ENCODE assay signal across 2 cellular contexts in genomic region chr3:30293621-30294240, GRCh38.
TF ChIP-seq lines count a peak whose summit lies in the region.

No MANE protein-coding gene starts in this region.

TF ChIP-seq in A549, 52 proteins besides CTCF, POLR2A, EP300 and RAD21 (continued from another document):
- no peak for TF ChIP-seq REST (IDR thresholded peaks at IDR 0.05)
- TF ChIP-seq HES2 (IDR thresholded peaks at IDR 0.05): no peak
- no peak for TF ChIP-seq FOSB (CRISPR knock-in tag; IDR thresholded peaks at IDR 0.05)
- TF ChIP-seq ZSCAN20 (CRISPR knock-in tag; IDR thresholded peaks at IDR 0.05): no peak
- TF ChIP-seq MAZ (IDR thresholded peaks at IDR 0.05; ENCODE audit: borderline replicate concordance, low read depth, low read length): no peak
- TF ChIP-seq HOXA7 (CRISPR knock-in tag; IDR thresholded peaks at IDR 0.05): no peak
- TF ChIP-seq ZFP36 (IDR thresholded peaks at IDR 0.05; ENCODE audit: borderline replicate concordance, partially characterized antibody): no peak
- no peak for TF ChIP-seq FOXS1 (CRISPR knock-in tag; IDR thresholded peaks at IDR 0.05)
- TF ChIP-seq TP53 (CRISPR knock-in tag; IDR thresholded peaks at IDR 0.05): no peak
- TF ChIP-seq CHD2 (IDR thresholded peaks at IDR 0.05; ENCODE audit: low read length, partially characterized antibody): no peak
- TF ChIP-seq ZC3H11A (IDR thresholded peaks at IDR 0.05): no peak
- no peak for TF ChIP-seq CEBPB (IDR thresholded peaks at IDR 0.05)

TF ChIP-seq in GM23338, 12 proteins besides CTCF, POLR2A, EP300 and RAD21:
- TF ChIP-seq, protein P1, sequence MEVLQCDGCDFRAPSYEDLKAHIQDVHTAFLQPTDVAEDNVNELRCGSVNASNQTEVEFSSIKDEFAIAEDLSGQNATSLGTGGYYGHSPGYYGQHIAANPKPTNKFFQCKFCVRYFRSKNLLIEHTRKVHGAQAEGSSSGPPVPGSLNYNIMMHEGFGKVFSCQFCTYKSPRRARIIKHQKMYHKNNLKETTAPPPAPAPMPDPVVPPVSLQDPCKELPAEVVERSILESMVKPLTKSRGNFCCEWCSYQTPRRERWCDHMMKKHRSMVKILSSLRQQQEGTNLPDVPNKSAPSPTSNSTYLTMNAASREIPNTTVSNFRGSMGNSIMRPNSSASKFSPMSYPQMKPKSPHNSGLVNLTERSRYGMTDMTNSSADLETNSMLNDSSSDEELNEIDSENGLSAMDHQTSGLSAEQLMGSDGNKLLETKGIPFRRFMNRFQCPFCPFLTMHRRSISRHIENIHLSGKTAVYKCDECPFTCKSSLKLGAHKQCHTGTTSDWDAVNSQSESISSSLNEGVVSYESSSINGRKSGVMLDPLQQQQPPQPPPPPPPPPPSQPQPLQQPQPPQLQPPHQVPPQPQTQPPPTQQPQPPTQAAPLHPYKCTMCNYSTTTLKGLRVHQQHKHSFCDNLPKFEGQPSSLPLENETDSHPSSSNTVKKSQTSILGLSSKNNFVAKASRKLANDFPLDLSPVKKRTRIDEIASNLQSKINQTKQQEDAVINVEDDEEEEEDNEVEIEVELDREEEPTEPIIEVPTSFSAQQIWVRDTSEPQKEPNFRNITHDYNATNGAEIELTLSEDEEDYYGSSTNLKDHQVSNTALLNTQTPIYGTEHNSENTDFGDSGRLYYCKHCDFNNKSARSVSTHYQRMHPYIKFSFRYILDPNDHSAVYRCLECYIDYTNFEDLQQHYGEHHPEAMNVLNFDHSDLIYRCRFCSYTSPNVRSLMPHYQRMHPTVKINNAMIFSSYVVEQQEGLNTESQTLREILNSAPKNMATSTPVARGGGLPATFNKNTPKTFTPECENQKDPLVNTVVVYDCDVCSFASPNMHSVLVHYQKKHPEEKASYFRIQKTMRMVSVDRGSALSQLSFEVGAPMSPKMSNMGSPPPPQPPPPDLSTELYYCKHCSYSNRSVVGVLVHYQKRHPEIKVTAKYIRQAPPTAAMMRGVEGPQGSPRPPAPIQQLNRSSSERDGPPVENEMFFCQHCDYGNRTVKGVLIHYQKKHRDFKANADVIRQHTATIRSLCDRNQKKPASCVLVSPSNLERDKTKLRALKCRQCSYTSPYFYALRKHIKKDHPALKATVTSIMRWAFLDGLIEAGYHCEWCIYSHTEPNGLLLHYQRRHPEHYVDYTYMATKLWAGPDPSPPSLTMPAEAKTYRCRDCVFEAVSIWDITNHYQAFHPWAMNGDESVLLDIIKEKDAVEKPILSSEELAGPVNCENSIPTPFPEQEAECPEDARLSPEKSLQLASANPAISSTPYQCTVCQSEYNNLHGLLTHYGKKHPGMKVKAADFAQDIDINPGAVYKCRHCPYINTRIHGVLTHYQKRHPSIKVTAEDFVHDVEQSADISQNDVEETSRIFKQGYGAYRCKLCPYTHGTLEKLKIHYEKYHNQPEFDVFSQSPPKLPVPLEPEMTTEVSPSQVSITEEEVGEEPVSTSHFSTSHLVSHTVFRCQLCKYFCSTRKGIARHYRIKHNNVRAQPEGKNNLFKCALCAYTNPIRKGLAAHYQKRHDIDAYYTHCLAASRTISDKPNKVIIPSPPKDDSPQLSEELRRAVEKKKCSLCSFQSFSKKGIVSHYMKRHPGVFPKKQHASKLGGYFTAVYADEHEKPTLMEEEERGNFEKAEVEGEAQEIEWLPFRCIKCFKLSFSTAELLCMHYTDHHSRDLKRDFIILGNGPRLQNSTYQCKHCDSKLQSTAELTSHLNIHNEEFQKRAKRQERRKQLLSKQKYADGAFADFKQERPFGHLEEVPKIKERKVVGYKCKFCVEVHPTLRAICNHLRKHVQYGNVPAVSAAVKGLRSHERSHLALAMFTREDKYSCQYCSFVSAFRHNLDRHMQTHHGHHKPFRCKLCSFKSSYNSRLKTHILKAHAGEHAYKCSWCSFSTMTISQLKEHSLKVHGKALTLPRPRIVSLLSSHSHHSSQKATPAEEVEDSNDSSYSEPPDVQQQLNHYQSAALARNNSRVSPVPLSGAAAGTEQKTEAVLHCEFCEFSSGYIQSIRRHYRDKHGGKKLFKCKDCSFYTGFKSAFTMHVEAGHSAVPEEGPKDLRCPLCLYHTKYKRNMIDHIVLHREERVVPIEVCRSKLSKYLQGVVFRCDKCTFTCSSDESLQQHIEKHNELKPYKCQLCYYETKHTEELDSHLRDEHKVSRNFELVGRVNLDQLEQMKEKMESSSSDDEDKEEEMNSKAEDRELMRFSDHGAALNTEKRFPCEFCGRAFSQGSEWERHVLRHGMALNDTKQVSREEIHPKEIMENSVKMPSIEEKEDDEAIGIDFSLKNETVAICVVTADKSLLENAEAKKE (CRISPR knock-in tag; IDR thresholded peaks at IDR 0.05): no peak
- no peak for TF ChIP-seq EZH2 (IDR thresholded peaks at IDR 0.05; ENCODE audit: low read depth, unreplicated experiment)
- TF ChIP-seq JUNB (IDR thresholded peaks at IDR 0.05; ENCODE audit: unreplicated experiment): no peak
- no peak for TF ChIP-seq ZNF331 (CRISPR knock-in tag; IDR thresholded peaks at IDR 0.05; ENCODE audit: low read depth)
- no peak for TF ChIP-seq CREB1 (CRISPR knock-in tag; IDR thresholded peaks at IDR 0.05; ENCODE audit: low read depth)
- TF ChIP-seq NANOG (IDR thresholded peaks at IDR 0.05; ENCODE audit: borderline replicate concordance): no peak
- TF ChIP-seq EZH2phosphoT487 (IDR thresholded peaks at IDR 0.05; ENCODE audit: unreplicated experiment): no peak
- no peak for TF ChIP-seq REST (IDR thresholded peaks at IDR 0.05; ENCODE audit: unreplicated experiment)
- no peak for TF ChIP-seq STAT1 (IDR thresholded peaks at IDR 0.05; ENCODE audit: unreplicated experiment)
- no peak for TF ChIP-seq ETS1 (IDR thresholded peaks at IDR 0.05)
- TF ChIP-seq ZNF114 (CRISPR knock-in tag; IDR thresholded peaks at IDR 0.05): no peak
- no peak for TF ChIP-seq POLR2AphosphoS5 (IDR thresholded peaks at IDR 0.05; ENCODE audit: low read depth)
